1 cellular context compared by ENCODE assay signal in the genomic region with DNA sequence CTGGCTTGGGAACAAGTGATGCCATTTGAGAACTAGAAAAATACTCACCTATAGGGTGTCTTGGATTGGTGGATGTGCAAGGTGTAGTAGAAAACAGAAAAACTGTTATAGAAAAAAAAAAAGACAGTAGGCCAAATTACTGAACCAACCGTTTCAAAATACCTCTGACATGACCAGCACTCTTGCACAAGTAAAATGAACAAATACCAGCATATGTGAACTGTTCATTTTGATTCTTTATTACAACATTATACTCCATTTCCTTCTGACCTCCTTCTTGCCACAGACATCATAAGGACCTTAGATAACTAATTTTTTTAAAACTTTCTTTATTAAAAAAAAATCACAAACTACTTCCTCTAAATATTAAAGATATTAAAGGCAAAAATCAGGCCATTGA.
TF ChIP-seq lines count a peak whose summit lies in the region.

No MANE protein-coding gene starts in this region.

TF ChIP-seq in HepG2, 621 proteins besides CTCF, POLR2A, EP300 and RAD21 (continued from another document):
- TF ChIP-seq PCBP2 (optimal IDR thresholded peaks at IDR 0.05; ENCODE audit: low read depth, low read length, poor library complexity, severe bottlenecking) (no peak), BRD4 (CRISPR knock-in tag; IDR thresholded peaks at IDR 0.05) (no peak), NFIB (CRISPR knock-in tag; IDR thresholded peaks at IDR 0.05; ENCODE audit: borderline replicate concordance) (no peak)
TF ChIP-seq in HepG2: peak in this region for 0.
